ENCODE assay signal across 7 cellular contexts in genomic region chr15:28227303-28227702, GRCh38.
DNase-seq lines count a peak whose midpoint lies in the region; ATAC-seq, FAIRE-seq and TF ChIP-seq lines count a peak whose summit lies in the region.
"Not testable (repeated sequence)": the region's sequence is repeated elsewhere in the genome, so short reads cannot be mapped to it uniquely, and the experiment has no call there.

No MANE protein-coding gene starts in this region.

- WGBS in IMR-90 (ENCODE audit: extremely low coverage in 2 of 2, insufficient read length in 1 of 2), 2 experiments, result no CpG with 5 or more reads among the region's 1 CpG

- H4K5ac ChIP-seq in IMR-90 (ENCODE audit: low read depth, low read length), result not testable (repeated sequence)

- BruUV-seq in IMR-90 (replicated peaks; lab: Mats Ljungman, UMichigan); endothelial cell of umbilical vein (replicated peaks; lab: Mats Ljungman, UMichigan): not testable (repeated sequence)

- not testable (repeated sequence) for ATAC-seq in IMR-90 (ENCODE audit: low read depth)

- H3K56ac ChIP-seq in IMR-90 (ENCODE audit: extremely low read depth, insufficient read depth, low read length), result not testable (repeated sequence)

- peak; percentile 11 for DNase-seq in DMS 273 (lab: John Stamatoyannopoulos, UW; ENCODE audit: unreplicated experiment)
- DNase-seq in IMR-90; ascending aorta (ENCODE audit: low spot score in 2 of 2); left ventricle myocardium inferior; nephron progenitor cell: not testable (repeated sequence)
- DNase-seq in endothelial cell of umbilical vein (ENCODE audit: low read depth, low spot score), result peak; percentile 59

- not testable (repeated sequence) for FAIRE-seq in endothelial cell of umbilical vein (lab: Jason Lieb, UNC)

- not testable (repeated sequence) for H3K4me1 ChIP-seq in IMR-90 (ENCODE audit: control insufficient read depth, insufficient read depth, low read length); OCI-LY3 (ENCODE audit: low read length); ascending aorta; endothelial cell of umbilical vein (ENCODE audit: control insufficient read depth, extremely low read depth, insufficient read depth, low read length); left ventricle myocardium inferior

- not testable (repeated sequence) for H3K9me3 Mint-ChIP-seq in nephron progenitor cell

- peaks cover 18% of the 10 kb centered on the region for H3K36me3 ChIP-seq in IMR-90 (ENCODE audit: control insufficient read depth, insufficient read depth, low read length)
- not testable (repeated sequence) for H3K36me3 ChIP-seq in OCI-LY3 (replicated peaks; ENCODE audit: low read depth, low read length); endothelial cell of umbilical vein (ENCODE audit: control insufficient read depth in 2 of 2, extremely low read depth in 1 of 2, insufficient read depth in 2 of 2, low read length in 2 of 2)
- H3K36me3 ChIP-seq in ascending aorta, result peaks cover 12 to 40% of the 10 kb centered on the region in 2 donors
- H3K36me3 ChIP-seq in left ventricle myocardium inferior, result peaks cover 65% of the 10 kb centered on the region

- not testable (repeated sequence) for H3K9me3 ChIP-seq in IMR-90 (ENCODE audit: control insufficient read depth, insufficient read depth, low read length); OCI-LY3 (ENCODE audit: insufficient read depth, low read length); ascending aorta; endothelial cell of umbilical vein (replicated peaks; ENCODE audit: control insufficient read depth, insufficient read depth, low read length); left ventricle myocardium inferior (replicated peaks)

- POLR2A ChIA-PET in IMR-90 (lab: Charles Lee; ENCODE audit: unreplicated experiment); endothelial cell of umbilical vein (lab: Charles Lee): not testable (repeated sequence)

- intact Hi-C loops in IMR-90 (cut with micrococcal nuclease); ascending aorta (cut with DNase I); endothelial cell of umbilical vein (cut with micrococcal nuclease); left ventricle myocardium inferior (cut with micrococcal nuclease): not testable (repeated sequence)

- not testable (repeated sequence) for TF ChIP-seq POLR2A in IMR-90 (IDR thresholded peaks at IDR 0.05; ENCODE audit: low read depth, low read length); endothelial cell of umbilical vein (IDR thresholded peaks at IDR 0.05; ENCODE audit: low read depth, low read length)

- not testable (repeated sequence) for H3K27ac Mint-ChIP-seq in nephron progenitor cell

- H2BK20ac ChIP-seq in IMR-90 (ENCODE audit: low read depth, low read length), result not testable (repeated sequence)

- not testable (repeated sequence) for H4K8ac ChIP-seq in IMR-90 (ENCODE audit: low read depth in 2 of 2, low read length in 2 of 2)

- not testable (repeated sequence) for H3K4ac ChIP-seq in IMR-90 (ENCODE audit: low read depth, low read length)

- not testable (repeated sequence) for H2AK9ac ChIP-seq in IMR-90 (replicated peaks; ENCODE audit: low read depth, low read length, poor library complexity)

- not testable (repeated sequence) for H3K27ac ChIP-seq in IMR-90 (ENCODE audit: insufficient read depth, low read length); OCI-LY3 (ENCODE audit: low read length); ascending aorta; endothelial cell of umbilical vein (ENCODE audit: insufficient read depth, low read depth, low read length); left ventricle myocardium inferior (replicated peaks)

- H2BK5ac ChIP-seq in IMR-90 (ENCODE audit: low read depth, low read length, poor library complexity, severe bottlenecking), result not testable (repeated sequence)

- not testable (repeated sequence) for H2BK15ac ChIP-seq in IMR-90 (ENCODE audit: low read depth, low read length)

- not testable (repeated sequence) for H4K20me1 ChIP-seq in IMR-90 (ENCODE audit: insufficient read depth, low read length); OCI-LY3 (ENCODE audit: insufficient read depth, low read length); endothelial cell of umbilical vein (replicated peaks; ENCODE audit: control insufficient read depth, extremely low read depth, insufficient read depth, low read length)

- not testable (repeated sequence) for TF ChIP-seq RAD21 in IMR-90 (IDR thresholded peaks at IDR 0.05; ENCODE audit: low read length)

- dilution Hi-C loops in IMR-90 (cut with HindIII; ENCODE audit: low sequenced_read_pairs, unreplicated experiment); endothelial cell of umbilical vein (cut with MboI; ENCODE audit: extremely low pct_ligation_motif_present, low sequenced_read_pairs): not testable (repeated sequence)

- H3K36me3 Mint-ChIP-seq in nephron progenitor cell (ENCODE audit: low read depth), result peaks cover 68% of the 10 kb centered on the region

- H3K9ac ChIP-seq in IMR-90 (ENCODE audit: low read depth, low read length); OCI-LY3 (ENCODE audit: low read length); endothelial cell of umbilical vein (replicated peaks; ENCODE audit: extremely low read depth, insufficient read depth, low read length): not testable (repeated sequence)

- peak; percentile 19; the same call in 1 of the 2 replicates for TF ChIP-seq CTCF in IMR-90 (conservative IDR thresholded peaks at IDR 0.05; ENCODE audit: low read depth, low read length)
- TF ChIP-seq CTCF in OCI-LY3 (IDR thresholded peaks at IDR 0.05; ENCODE audit: low read depth, low read length), result peak; percentile 4; the same call in 1 of the 2 replicates
- TF ChIP-seq CTCF in ascending aorta (IDR thresholded peaks at IDR 0.05), result peak in 2 of 3 experiments; percentile 7 to 26
- TF ChIP-seq CTCF in endothelial cell of umbilical vein (IDR thresholded peaks at IDR 0.05; ENCODE audit: extremely low read depth in 1 of 2, insufficient read depth in 1 of 2, low read depth in 1 of 2, low read length in 2 of 2), result peak; percentile 19 to 20
- peak; percentile 49 for TF ChIP-seq CTCF in left ventricle myocardium inferior (IDR thresholded peaks at IDR 0.05; ENCODE audit: borderline replicate concordance)
- peak; percentile 50 for TF ChIP-seq CTCF in nephron progenitor cell (IDR thresholded peaks at IDR 0.05)

- not testable (repeated sequence) for H2AK5ac ChIP-seq in IMR-90 (ENCODE audit: low read depth, low read length)

- H3K23ac ChIP-seq in IMR-90 (ENCODE audit: low read depth, low read length), result not testable (repeated sequence)

- H3K4me1 Mint-ChIP-seq in nephron progenitor cell, result peaks cover 17% of the 10 kb centered on the region

- not testable (repeated sequence) for H3K4me2 ChIP-seq in IMR-90 (ENCODE audit: low read depth, low read length); OCI-LY3 (ENCODE audit: low read length); endothelial cell of umbilical vein (ENCODE audit: insufficient read depth, low read length)

- not testable (repeated sequence) for H3K27me3 Mint-ChIP-seq in nephron progenitor cell (ENCODE audit: low read depth, poor library complexity)

- not testable (repeated sequence) for H3K4me3 Mint-ChIP-seq in nephron progenitor cell

- not testable (repeated sequence) for H3K9me1 ChIP-seq in IMR-90 (ENCODE audit: insufficient read depth, low read length); endothelial cell of umbilical vein (replicated peaks; ENCODE audit: control insufficient read depth, extremely low read depth, insufficient read depth, low read length)

- H3K4me3 ChIP-seq in IMR-90 (ENCODE audit: insufficient read depth, low read depth, low read length); OCI-LY3 (ENCODE audit: low read length); ascending aorta; endothelial cell of umbilical vein (replicated peaks in 1 of 3; ENCODE audit: insufficient read depth in 1 of 3, low read depth in 1 of 3, low read length in 3 of 3); left ventricle myocardium inferior: not testable (repeated sequence)

- not testable (repeated sequence) for H3K14ac ChIP-seq in IMR-90 (replicated peaks; ENCODE audit: low read depth, low read length)

- not testable (repeated sequence) for H2BK120ac ChIP-seq in IMR-90 (ENCODE audit: low read depth, low read length)

- not testable (repeated sequence) for H3K79me2 ChIP-seq in OCI-LY3 (ENCODE audit: low read length); endothelial cell of umbilical vein (ENCODE audit: control insufficient read depth, insufficient read depth, low read length)

- CTCF ChIA-PET in IMR-90 (lab: Yijun Ruan, JAX), result not testable (repeated sequence)
- CTCF ChIA-PET in endothelial cell of umbilical vein (lab: Charles Lee), result interaction anchor here (0.7 kb wide), 1 partner anchor 9 kb away, joined by 5 read pairs; no protein-coding TSS in a partner anchor

- H3K18ac ChIP-seq in IMR-90 (ENCODE audit: low read depth, low read length), result not testable (repeated sequence)

- in situ Hi-C loops in IMR-90 (cut with MboI; ENCODE audit: low sequenced_read_pairs), result not testable (repeated sequence)

- H2AFZ ChIP-seq in IMR-90 (replicated peaks; ENCODE audit: low read length, poor library complexity); OCI-LY3 (ENCODE audit: low read depth, low read length); endothelial cell of umbilical vein (ENCODE audit: low read depth, low read length): not testable (repeated sequence)

- not testable (repeated sequence) for H3K79me1 ChIP-seq in IMR-90 (ENCODE audit: low read depth in 1 of 2, low read length in 2 of 2)

- not testable (repeated sequence) for H3K27me3 ChIP-seq in IMR-90 (ENCODE audit: control insufficient read depth, insufficient read depth, low read length); OCI-LY3 (ENCODE audit: low read depth, low read length); ascending aorta; endothelial cell of umbilical vein (ENCODE audit: control insufficient read depth in 2 of 2, insufficient read depth in 2 of 2, low read length in 2 of 2); left ventricle myocardium inferior (ENCODE audit: low read depth)

- not testable (repeated sequence) for H4K91ac ChIP-seq in IMR-90 (ENCODE audit: insufficient read depth, low read depth, low read length)
